Comparison of ENCODE assay signal across 8 cellular contexts in genomic region chr2:237966565-237967462, GRCh38. TPM values are rescaled to one million over a fixed set of nuclear protein-coding genes. Genes with fewer than 3 reads are reported as not detected.
DNase-seq lines count a peak whose midpoint lies in the region; ATAC-seq and TF ChIP-seq lines count a peak whose summit lies in the region.

A gene with protein sequence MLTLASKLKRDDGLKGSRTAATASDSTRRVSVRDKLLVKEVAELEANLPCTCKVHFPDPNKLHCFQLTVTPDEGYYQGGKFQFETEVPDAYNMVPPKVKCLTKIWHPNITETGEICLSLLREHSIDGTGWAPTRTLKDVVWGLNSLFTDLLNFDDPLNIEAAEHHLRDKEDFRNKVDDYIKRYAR (plus strand): TSS chr2:237967014. CDS start chr2:237973108, 6,094 bp downstream.

- peaks cover 5 to 29% (median 18%) of the 10 kb centered on the region in 4 donors for H3K4me1 ChIP-seq in liver (ENCODE audit: control insufficient read depth in 4 of 4, insufficient read depth in 4 of 4, low read length in 3 of 4)

- TF ChIP-seq RAD21 in liver (IDR thresholded peaks at IDR 0.05): peak; percentile 28 to 56

- H3K27me3 ChIP-seq in liver (ENCODE audit: control insufficient read depth in 4 of 4, insufficient read depth in 4 of 4, low read length in 3 of 4): no peaks in the 10 kb centered on the region

- WGBS in liver: under 1% methylated on average over 123 of the region's 123 CpGs

- ATAC-seq in GM19351 (IDR thresholded peaks at IDR 0.05; ENCODE audit: unreplicated experiment) (peak; percentile 90), HG03521 (IDR thresholded peaks at IDR 0.05; ENCODE audit: unreplicated experiment) (peak; percentile 96)

- no peaks in the 10 kb centered on the region for H3K36me3 ChIP-seq in liver (ENCODE audit: control insufficient read depth in 4 of 4, insufficient read depth in 3 of 4, low read depth in 1 of 4, low read length in 3 of 4)

- H3K4me3 ChIP-seq in liver (ENCODE audit: low read depth in 1 of 3, low read length in 3 of 3): peak within 1 kb of the TSS; percentile 82 to 96 (median 87)

- peaks cover 1 to 12% (median 8%) of the 10 kb centered on the region in 4 donors for H3K9me3 ChIP-seq in liver (ENCODE audit: control insufficient read depth in 4 of 4, low read length in 3 of 4)

- H3K9ac ChIP-seq in liver (ENCODE audit: low read depth in 1 of 2, low read length in 2 of 2): peak within 1 kb of the TSS in 1 of 2 donors; percentile 85

- TF ChIP-seq CTCF in liver (IDR thresholded peaks at IDR 0.05; ENCODE audit: low read depth, low read length, missing input control): no peak

- DNase-seq in C1 segment of cervical spinal cord (lab: John Stamatoyannopoulos, UW): peak; percentile 84 to 98 (median 94)
- DNase-seq in NCI-H748 (lab: John Stamatoyannopoulos, UW; ENCODE audit: unreplicated experiment): peak; percentile 98
- DNase-seq in activated CD4-positive, alpha-beta T cell treated with anti-CD3 and anti-CD28 coated beads, Interleukin-2, amount 50 U/mL, for 4 hours: peak; percentile 96 to 97
- DNase-seq in dermis microvascular lymphatic vessel endothelial cell (ENCODE audit: low read depth in 2 of 2): peak; percentile 92 to 97
- peak; percentile 98 for DNase-seq in stimulated activated CD4-positive, alpha-beta T cell treated with anti-CD3 and anti-CD28 coated beads, Interleukin-4, amount 100 ng/mL, for 24 hours

- peak within 1 kb of the TSS; percentile 16 to 35 for H3K27ac ChIP-seq in liver (ENCODE audit: low read depth in 1 of 2, low read length in 2 of 2)

TF ChIP-seq in liver, 16 proteins besides CTCF, POLR2A, EP300 and RAD21:
- TF ChIP-seq SP1 (IDR thresholded peaks at IDR 0.05): peak; percentile 87
- TF ChIP-seq, protein P1, sequence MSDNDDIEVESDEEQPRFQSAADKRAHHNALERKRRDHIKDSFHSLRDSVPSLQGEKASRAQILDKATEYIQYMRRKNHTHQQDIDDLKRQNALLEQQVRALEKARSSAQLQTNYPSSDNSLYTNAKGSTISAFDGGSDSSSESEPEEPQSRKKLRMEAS (IDR thresholded peaks at IDR 0.05): peak; percentile 57
- TF ChIP-seq RXRA (IDR thresholded peaks at IDR 0.05): peak in 1 of 2 donors; percentile 33
- TF ChIP-seq HNF4A (conservative IDR thresholded peaks at IDR 0.05): peak; percentile 43
- TF ChIP-seq, protein P2, sequence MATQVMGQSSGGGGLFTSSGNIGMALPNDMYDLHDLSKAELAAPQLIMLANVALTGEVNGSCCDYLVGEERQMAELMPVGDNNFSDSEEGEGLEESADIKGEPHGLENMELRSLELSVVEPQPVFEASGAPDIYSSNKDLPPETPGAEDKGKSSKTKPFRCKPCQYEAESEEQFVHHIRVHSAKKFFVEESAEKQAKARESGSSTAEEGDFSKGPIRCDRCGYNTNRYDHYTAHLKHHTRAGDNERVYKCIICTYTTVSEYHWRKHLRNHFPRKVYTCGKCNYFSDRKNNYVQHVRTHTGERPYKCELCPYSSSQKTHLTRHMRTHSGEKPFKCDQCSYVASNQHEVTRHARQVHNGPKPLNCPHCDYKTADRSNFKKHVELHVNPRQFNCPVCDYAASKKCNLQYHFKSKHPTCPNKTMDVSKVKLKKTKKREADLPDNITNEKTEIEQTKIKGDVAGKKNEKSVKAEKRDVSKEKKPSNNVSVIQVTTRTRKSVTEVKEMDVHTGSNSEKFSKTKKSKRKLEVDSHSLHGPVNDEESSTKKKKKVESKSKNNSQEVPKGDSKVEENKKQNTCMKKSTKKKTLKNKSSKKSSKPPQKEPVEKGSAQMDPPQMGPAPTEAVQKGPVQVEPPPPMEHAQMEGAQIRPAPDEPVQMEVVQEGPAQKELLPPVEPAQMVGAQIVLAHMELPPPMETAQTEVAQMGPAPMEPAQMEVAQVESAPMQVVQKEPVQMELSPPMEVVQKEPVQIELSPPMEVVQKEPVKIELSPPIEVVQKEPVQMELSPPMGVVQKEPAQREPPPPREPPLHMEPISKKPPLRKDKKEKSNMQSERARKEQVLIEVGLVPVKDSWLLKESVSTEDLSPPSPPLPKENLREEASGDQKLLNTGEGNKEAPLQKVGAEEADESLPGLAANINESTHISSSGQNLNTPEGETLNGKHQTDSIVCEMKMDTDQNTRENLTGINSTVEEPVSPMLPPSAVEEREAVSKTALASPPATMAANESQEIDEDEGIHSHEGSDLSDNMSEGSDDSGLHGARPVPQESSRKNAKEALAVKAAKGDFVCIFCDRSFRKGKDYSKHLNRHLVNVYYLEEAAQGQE (IDR thresholded peaks at IDR 0.05): peak; percentile 39
- TF ChIP-seq HNF4G (IDR thresholded peaks at IDR 0.05): no peak
- no peak for TF ChIP-seq JUND (IDR thresholded peaks at IDR 0.05)
- no peak for TF ChIP-seq NR2F2 (IDR thresholded peaks at IDR 0.05)
- peak; percentile 44 for TF ChIP-seq YY1 (IDR thresholded peaks at IDR 0.05)
- TF ChIP-seq EGR1 (IDR thresholded peaks at IDR 0.05; ENCODE audit: low read depth in 2 of 2): peak in 1 of 2 donors; percentile 36
- TF ChIP-seq, protein P3, sequence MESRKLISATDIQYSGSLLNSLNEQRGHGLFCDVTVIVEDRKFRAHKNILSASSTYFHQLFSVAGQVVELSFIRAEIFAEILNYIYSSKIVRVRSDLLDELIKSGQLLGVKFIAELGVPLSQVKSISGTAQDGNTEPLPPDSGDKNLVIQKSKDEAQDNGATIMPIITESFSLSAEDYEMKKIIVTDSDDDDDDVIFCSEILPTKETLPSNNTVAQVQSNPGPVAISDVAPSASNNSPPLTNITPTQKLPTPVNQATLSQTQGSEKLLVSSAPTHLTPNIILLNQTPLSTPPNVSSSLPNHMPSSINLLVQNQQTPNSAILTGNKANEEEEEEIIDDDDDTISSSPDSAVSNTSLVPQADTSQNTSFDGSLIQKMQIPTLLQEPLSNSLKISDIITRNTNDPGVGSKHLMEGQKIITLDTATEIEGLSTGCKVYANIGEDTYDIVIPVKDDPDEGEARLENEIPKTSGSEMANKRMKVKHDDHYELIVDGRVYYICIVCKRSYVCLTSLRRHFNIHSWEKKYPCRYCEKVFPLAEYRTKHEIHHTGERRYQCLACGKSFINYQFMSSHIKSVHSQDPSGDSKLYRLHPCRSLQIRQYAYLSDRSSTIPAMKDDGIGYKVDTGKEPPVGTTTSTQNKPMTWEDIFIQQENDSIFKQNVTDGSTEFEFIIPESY (IDR thresholded peaks at IDR 0.05): peak; percentile 70
- TF ChIP-seq GABPA (IDR thresholded peaks at IDR 0.05 in 1 of 2, conservative IDR thresholded peaks at IDR 0.05 in 1 of 2): peak; percentile 39 to 81
TF ChIP-seq in liver: peak in this region for 9.

RNA-seq across cellular contexts. Expression of the gene that starts here (rescaled TPM):
- total RNA-seq in dermis microvascular lymphatic vessel endothelial cell: 31.1 and 31.4 TPM in 2 replicates
- total RNA-seq in liver: 10 to 100 TPM; 30.5 to 31.6 TPM
- 10 to 100 TPM; 32.6 to 55.3 TPM for polyA plus RNA-seq in liver

Comparison
In these comparisons a context has a peak if more than half of its experiments do, and no peak if none do; other contexts are left out.
1. Peak in every context shown above with its lines: DNase-seq, ATAC-seq, H3K4me3 ChIP-seq and H3K27ac ChIP-seq.